8 cellular contexts compared by ENCODE assay signal in the genomic region with DNA sequence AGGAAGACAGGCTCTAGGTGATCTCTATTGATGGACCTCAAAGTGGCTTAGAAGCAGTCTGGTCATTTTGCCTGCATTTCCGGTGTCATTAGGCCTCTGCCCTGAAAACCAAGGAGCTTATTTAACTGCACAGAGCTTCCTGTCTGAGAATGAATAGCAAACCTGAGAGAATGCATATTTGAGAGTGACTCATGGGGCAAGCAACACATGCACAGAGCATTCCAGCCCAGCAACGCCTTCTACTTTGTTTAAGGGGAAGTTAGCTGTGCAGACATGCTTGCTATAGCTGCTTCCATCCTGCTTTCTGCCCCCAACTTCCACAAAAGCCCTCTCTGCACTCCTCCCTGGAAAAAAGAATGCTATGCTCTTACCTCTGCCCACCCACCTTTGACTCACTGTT.
DNase-seq lines count a peak whose midpoint lies in the region.

No MANE protein-coding gene starts in this region.

- peak; percentile 25 for DNase-seq in Daoy (ENCODE audit: low read depth)
- peak; percentile 92 for DNase-seq in HCEC 1CT
- peak; percentile 87 for DNase-seq in NCI-H226
- peak; percentile 50 for DNase-seq in iPS DF 19.7 (ENCODE audit: low read depth, low spot score)
- no peak for DNase-seq in GM19240 (ENCODE audit: insufficient read length, low spot score)
- no peak for DNase-seq in NAMALWA (ENCODE audit: low spot score)
- DNase-seq in activated CD4-positive, alpha-beta T cell treated with anti-CD3 and anti-CD28 coated beads for 4 hours, result no peak
- no peak for DNase-seq in cortex of kidney (lab: John Stamatoyannopoulos, UW)

Comparison
In these comparisons a context has a peak if more than half of its experiments do, and no peak if none do; other contexts are left out.
1. DNase-seq: peak in Daoy (single experiment), HCEC 1CT (single experiment), NCI-H226 (single experiment) and iPS DF 19.7 (single experiment); none in GM19240 (single experiment), NAMALWA (single experiment), activated CD4-positive, alpha-beta T cell treated with anti-CD3 and anti-CD28 coated beads for 4 hours (0 of 2) and cortex of kidney (single experiment).